Comparison of ENCODE assay signal across 1 cellular context in the genomic region with DNA sequence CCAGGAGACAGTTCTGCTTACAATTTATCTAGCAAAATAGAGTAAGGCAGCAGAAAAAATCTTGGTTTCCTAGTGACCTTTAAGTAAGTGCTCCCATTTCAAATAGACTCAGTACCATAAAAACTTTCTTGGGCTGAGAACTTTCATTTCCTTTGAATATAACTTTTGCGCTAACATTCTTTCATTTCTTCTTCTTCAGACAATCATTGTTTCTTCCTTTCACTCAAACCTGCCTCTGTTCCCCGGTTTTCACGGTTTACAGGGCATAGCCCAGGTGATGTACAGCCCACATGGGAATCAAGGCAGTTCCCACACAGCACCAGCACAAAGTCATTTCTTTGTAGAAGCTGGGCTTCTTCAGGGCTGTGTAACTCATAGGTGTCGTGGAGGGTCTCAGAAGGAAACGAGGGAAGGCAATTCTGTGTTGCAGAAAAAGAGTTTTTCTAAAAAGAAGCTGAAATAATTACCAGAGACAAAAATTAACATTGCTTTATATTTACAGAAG.
TF ChIP-seq lines count a peak whose summit lies in the region.

No MANE protein-coding gene starts in this region.

TF ChIP-seq in WTC11, 78 proteins besides CTCF, POLR2A, EP300 and RAD21 (continued from another document):
- TF ChIP-seq, protein P1, sequence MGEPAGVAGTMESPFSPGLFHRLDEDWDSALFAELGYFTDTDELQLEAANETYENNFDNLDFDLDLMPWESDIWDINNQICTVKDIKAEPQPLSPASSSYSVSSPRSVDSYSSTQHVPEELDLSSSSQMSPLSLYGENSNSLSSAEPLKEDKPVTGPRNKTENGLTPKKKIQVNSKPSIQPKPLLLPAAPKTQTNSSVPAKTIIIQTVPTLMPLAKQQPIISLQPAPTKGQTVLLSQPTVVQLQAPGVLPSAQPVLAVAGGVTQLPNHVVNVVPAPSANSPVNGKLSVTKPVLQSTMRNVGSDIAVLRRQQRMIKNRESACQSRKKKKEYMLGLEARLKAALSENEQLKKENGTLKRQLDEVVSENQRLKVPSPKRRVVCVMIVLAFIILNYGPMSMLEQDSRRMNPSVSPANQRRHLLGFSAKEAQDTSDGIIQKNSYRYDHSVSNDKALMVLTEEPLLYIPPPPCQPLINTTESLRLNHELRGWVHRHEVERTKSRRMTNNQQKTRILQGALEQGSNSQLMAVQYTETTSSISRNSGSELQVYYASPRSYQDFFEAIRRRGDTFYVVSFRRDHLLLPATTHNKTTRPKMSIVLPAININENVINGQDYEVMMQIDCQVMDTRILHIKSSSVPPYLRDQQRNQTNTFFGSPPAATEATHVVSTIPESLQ (CRISPR knock-in tag; IDR thresholded peaks at IDR 0.05), result no peak
- TF ChIP-seq, protein P2, sequence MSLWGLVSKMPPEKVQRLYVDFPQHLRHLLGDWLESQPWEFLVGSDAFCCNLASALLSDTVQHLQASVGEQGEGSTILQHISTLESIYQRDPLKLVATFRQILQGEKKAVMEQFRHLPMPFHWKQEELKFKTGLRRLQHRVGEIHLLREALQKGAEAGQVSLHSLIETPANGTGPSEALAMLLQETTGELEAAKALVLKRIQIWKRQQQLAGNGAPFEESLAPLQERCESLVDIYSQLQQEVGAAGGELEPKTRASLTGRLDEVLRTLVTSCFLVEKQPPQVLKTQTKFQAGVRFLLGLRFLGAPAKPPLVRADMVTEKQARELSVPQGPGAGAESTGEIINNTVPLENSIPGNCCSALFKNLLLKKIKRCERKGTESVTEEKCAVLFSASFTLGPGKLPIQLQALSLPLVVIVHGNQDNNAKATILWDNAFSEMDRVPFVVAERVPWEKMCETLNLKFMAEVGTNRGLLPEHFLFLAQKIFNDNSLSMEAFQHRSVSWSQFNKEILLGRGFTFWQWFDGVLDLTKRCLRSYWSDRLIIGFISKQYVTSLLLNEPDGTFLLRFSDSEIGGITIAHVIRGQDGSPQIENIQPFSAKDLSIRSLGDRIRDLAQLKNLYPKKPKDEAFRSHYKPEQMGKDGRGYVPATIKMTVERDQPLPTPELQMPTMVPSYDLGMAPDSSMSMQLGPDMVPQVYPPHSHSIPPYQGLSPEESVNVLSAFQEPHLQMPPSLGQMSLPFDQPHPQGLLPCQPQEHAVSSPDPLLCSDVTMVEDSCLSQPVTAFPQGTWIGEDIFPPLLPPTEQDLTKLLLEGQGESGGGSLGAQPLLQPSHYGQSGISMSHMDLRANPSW (CRISPR knock-in tag; conservative IDR thresholded peaks at IDR 0.05; ENCODE audit: low read depth), result no peak
